ENCODE assay signal across 26 cellular contexts in the genomic region with DNA sequence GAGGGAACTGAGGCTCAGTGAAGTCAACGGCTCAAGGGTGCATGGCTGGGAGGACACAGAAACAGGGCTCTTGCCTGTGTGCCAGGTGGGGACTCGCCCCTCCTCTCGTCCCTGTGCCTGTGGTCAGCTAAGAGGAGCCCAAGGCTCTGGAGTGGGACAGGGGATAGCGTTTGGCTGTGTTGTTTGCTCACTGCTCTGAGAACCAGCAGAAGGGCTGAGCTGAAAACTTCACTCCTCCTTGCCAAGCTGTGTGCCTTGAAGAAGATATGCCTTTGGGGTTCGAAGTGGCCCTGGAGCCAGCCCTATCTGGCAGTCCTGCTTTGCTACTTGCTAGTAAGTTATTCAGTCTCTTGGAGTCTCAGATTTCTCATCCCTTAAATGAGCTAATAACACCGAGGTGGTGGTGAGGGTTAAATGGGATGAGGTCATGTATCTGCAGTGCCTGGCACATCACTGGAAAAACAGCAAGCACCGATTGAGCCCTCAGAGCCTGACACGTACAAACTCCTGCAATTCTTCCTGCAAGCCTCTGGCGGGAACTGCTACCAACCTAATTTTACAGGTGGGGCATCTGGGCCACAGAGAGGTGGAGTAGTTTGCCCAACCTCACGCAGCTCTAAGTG. TPM values are rescaled to one million over a fixed set of nuclear protein-coding genes. Genes with fewer than 3 reads are reported as not detected.
A peak's percentile ranks its signal among the peaks of the same experiment; 100 is the strongest.
DNase-seq lines count a peak whose midpoint lies in the region; ATAC-seq, FAIRE-seq and TF ChIP-seq lines count a peak whose summit lies in the region.
"Had no signal": no experiment of that assay in that cellular context is flagged by ENCODE, and none has a peak within 500 bp of the region (broad histone marks: within the 10 kb centered on the region; RNA-seq: fewer than 3 reads in every experiment).

No MANE protein-coding gene starts in this region.

- H3K36me3 Mint-ChIP-seq in chondrocyte (ENCODE audit: low read depth), result peaks cover 4% of the 10 kb centered on the region
- H3K36me3 Mint-ChIP-seq: CD14-positive monocyte had no signal

- peaks cover 16% of the 10 kb centered on the region for H3F3A ChIP-seq in SK-N-SH (replicated peaks; ENCODE audit: insufficient read depth)

- no peaks in the 10 kb centered on the region for H3K9me2 ChIP-seq in SK-N-SH

- peaks cover 76% of the 10 kb centered on the region for H3K4me1 Mint-ChIP-seq in chondrocyte (ENCODE audit: low read depth)
- H3K4me1 Mint-ChIP-seq: CD14-positive monocyte had no signal

- no peak overlapping the region for H3K9ac ChIP-seq in SK-N-SH
- H3K9ac ChIP-seq: KMS-11 had no signal

- no peaks in the 10 kb centered on the region for H3K27me3 ChIP-seq in SK-N-SH (ENCODE audit: insufficient read depth)
- H3K27me3 ChIP-seq in tibial artery, result no peaks in the 10 kb centered on the region
- H3K27me3 ChIP-seq in gastrocnemius medialis, result peaks cover 14 to 41% (median 36%) of the 10 kb centered on the region in 3 donors

- 20% methylated on average over 7 of the region's 10 CpGs for WGBS in SK-N-SH (ENCODE audit: low lambda C conversion rate)

- peaks cover 3% of the 10 kb centered on the region for H3K9me3 Mint-ChIP-seq in chondrocyte (ENCODE audit: low read depth)

- TF ChIP-seq CTCF in SK-N-SH (IDR thresholded peaks at IDR 0.05) (no peak), chondrocyte (IDR thresholded peaks at IDR 0.05) (no peak), tibial artery (IDR thresholded peaks at IDR 0.05) (no peak), gastrocnemius medialis (IDR thresholded peaks at IDR 0.05 in 4 of 5, conservative IDR thresholded peaks at IDR 0.05 in 1 of 5) (no peak)

- no peak overlapping the region for H3K4me3 ChIP-seq in SK-N-SH (ENCODE audit: low read depth in 2 of 2, low read length in 1 of 2)
- H3K4me3 ChIP-seq in tibial artery, result no peak overlapping the region
- H3K4me3 ChIP-seq in gastrocnemius medialis, result no peak overlapping the region
- H3K4me3 ChIP-seq: HAP-1, Peyer's patch had no signal

- H3K4me1 ChIP-seq in SK-N-SH (ENCODE audit: control insufficient read depth in 1 of 2, insufficient read depth in 2 of 2, low read depth in 1 of 2, low read length in 1 of 2) (peaks cover 2 to 13% of the 10 kb centered on the region in 2 experiments; a peak in 2 of 4 replicates), tibial artery (peaks cover 0 to 94% (median 47%) of the 10 kb centered on the region in 4 donors), gastrocnemius medialis (peaks cover 0 to 4% of the 10 kb centered on the region in 2 donors)
- H3K4me1 ChIP-seq: HAP-1, Peyer's patch had no signal

- no peak for TF ChIP-seq EP300 in SK-N-SH (IDR thresholded peaks at IDR 0.05; ENCODE audit: borderline replicate concordance in 1 of 2, low read depth in 1 of 2, low read length in 1 of 2)

- H3K27me3 Mint-ChIP-seq in chondrocyte (ENCODE audit: low read depth), result no peaks in the 10 kb centered on the region

- DNase-seq in SK-N-SH, result no peak
- peak; percentile 29 for DNase-seq in RCC 7860 (ENCODE audit: low spot score)
- no peak for DNase-seq in chondrocyte (ENCODE audit: low spot score)
- DNase-seq in tibial artery, result peak in 1 of 2 donors; percentile 60
- DNase-seq in DMS79 (lab: John Stamatoyannopoulos, UW), result no peak
- DNase-seq in gastrocnemius medialis, result no peak
- no peak for DNase-seq in frontal cortex (ENCODE audit: low spot score in 2 of 2)
- DNase-seq: AML-193, DMS53, MV-4-11, NCI-H1105 treated with DMSO at 0.1 percent for 48 hours, NCI-H2081, NCI-H2171, NCI-H526, Peyer's patch had no signal

- peaks cover 2% of the 10 kb centered on the region; the same call in 1 of the 2 replicates for H3K79me2 ChIP-seq in SK-N-SH (ENCODE audit: insufficient read depth)

- ATAC-seq in SK-N-SH treated with all-trans-retinoic acid at 6 μM for 48 hours, result 0 out of 3 replicates have a peak, but pooled peaks have one; percentile 11
- no peak for ATAC-seq in gastrocnemius medialis

- no peak for TF ChIP-seq POLR2A in gastrocnemius medialis (IDR thresholded peaks at IDR 0.05)

- CTCF ChIA-PET in SK-N-SH (lab: Yijun Ruan, JAX), result interaction anchor here (0.6 kb wide), 1 partner anchor 28 kb away, joined by 3 read pairs; no protein-coding TSS in a partner anchor

- FAIRE-seq in RCC 7860 (lab: Jason Lieb, UNC) (no peak), frontal cortex (lab: Jason Lieb, UNC) (no peak)
- FAIRE-seq: D721Med, GM12891 had no signal

- H3K36me3 ChIP-seq in SK-N-SH (replicated peaks in 1 of 2; ENCODE audit: control insufficient read depth in 1 of 2, insufficient read depth in 2 of 2, low read length in 1 of 2) (no peaks in the 10 kb centered on the region), tibial artery (no peaks in the 10 kb centered on the region), gastrocnemius medialis (no peaks in the 10 kb centered on the region)
- H3K36me3 ChIP-seq: HAP-1, Peyer's patch had no signal

- no peak overlapping the region for H2AFZ ChIP-seq in SK-N-SH (ENCODE audit: low read depth)

- H4K20me1 ChIP-seq in SK-N-SH (ENCODE audit: insufficient read depth), result no peaks in the 10 kb centered on the region

- H3K27ac ChIP-seq in SK-N-SH (ENCODE audit: low read depth in 2 of 2, low read length in 1 of 2) (no peak overlapping the region; a peak in 1 of 4 replicates), tibial artery (peak overlapping the region; percentile 72 to 80), gastrocnemius medialis (no peak overlapping the region)
- H3K27ac ChIP-seq: 22Rv1, HL-60, KMS-11, Peyer's patch had no signal

- intact Hi-C loops in tibial artery (cut with DNase I; ENCODE audit: low total_unique reads), result no loop called here
- intact Hi-C loops in gastrocnemius medialis (cut with DNase I; ENCODE audit: low total_unique reads), result no loop called here

- TF ChIP-seq RAD21 in SK-N-SH (IDR thresholded peaks at IDR 0.05; ENCODE audit: low read length), result no peak

- H3K4me2 ChIP-seq in SK-N-SH, result no peak overlapping the region; the same call in 1 of the 2 replicates
- H3K4me2 ChIP-seq: KMS-11 had no signal

- no peak overlapping the region for H3K4me3 Mint-ChIP-seq in chondrocyte (ENCODE audit: unreplicated experiment)
- H3K4me3 Mint-ChIP-seq: CD14-positive monocyte had no signal

- POLR2A ChIA-PET in SK-N-SH (lab: Yijun Ruan, JAX), result no interaction called here

- H3K9me3 ChIP-seq in SK-N-SH (no peaks in the 10 kb centered on the region), tibial artery (no peaks in the 10 kb centered on the region), gastrocnemius medialis (no peaks in the 10 kb centered on the region)
- H3K9me3 ChIP-seq: HAP-1, Peyer's patch had no signal

- in situ Hi-C loops in gastrocnemius medialis (cut with MboI; ENCODE audit: low sequenced_read_pairs in 4 of 4), result loop anchor here in 2 of 4 donors (25.0 kb wide), 1 partner anchor 166 kb away; no protein-coding TSS in a partner anchor

- H3K27ac Mint-ChIP-seq in chondrocyte (ENCODE audit: unreplicated experiment), result peak overlapping the region; percentile 72

TF ChIP-seq in SK-N-SH treated with all-trans-retinoic acid at 6 μM for 48 hours, 23 proteins besides CTCF, POLR2A, EP300 and RAD21 (continues in another document):
- TF ChIP-seq TCF4 (CRISPR knock-in tag; IDR thresholded peaks at IDR 0.05; ENCODE audit: borderline replicate concordance) (no peak), PPARA (CRISPR knock-in tag; IDR thresholded peaks at IDR 0.05; ENCODE audit: borderline replicate concordance) (no peak), RARB (CRISPR knock-in tag; IDR thresholded peaks at IDR 0.05) (no peak), ZFP30 (CRISPR knock-in tag; IDR thresholded peaks at IDR 0.05) (no peak), ZNF8 (CRISPR knock-in tag; IDR thresholded peaks at IDR 0.05) (no peak), OSR1 (CRISPR knock-in tag; IDR thresholded peaks at IDR 0.05) (no peak), ZC3H10 (CRISPR knock-in tag; IDR thresholded peaks at IDR 0.05) (no peak)

TF ChIP-seq in SK-N-SH, 30 proteins besides CTCF, POLR2A, EP300 and RAD21 (continues in another document):
- no peak for TF ChIP-seq TAF1 (IDR thresholded peaks at IDR 0.05; ENCODE audit: borderline replicate concordance, low read depth, low read length)
- no peak for TF ChIP-seq SIN3A (IDR thresholded peaks at IDR 0.05; ENCODE audit: borderline replicate concordance, low read depth, low read length)
- no peak for TF ChIP-seq RFX5 (IDR thresholded peaks at IDR 0.05; ENCODE audit: low read length)
- no peak for TF ChIP-seq FOXM1 (IDR thresholded peaks at IDR 0.05; ENCODE audit: low read depth)
- no peak for TF ChIP-seq NRF1 (IDR thresholded peaks at IDR 0.05; ENCODE audit: low read depth, low read length)
- no peak for TF ChIP-seq EZH2phosphoT487 (IDR thresholded peaks at IDR 0.05; ENCODE audit: borderline replicate concordance, low read depth)
- TF ChIP-seq, protein P1, sequence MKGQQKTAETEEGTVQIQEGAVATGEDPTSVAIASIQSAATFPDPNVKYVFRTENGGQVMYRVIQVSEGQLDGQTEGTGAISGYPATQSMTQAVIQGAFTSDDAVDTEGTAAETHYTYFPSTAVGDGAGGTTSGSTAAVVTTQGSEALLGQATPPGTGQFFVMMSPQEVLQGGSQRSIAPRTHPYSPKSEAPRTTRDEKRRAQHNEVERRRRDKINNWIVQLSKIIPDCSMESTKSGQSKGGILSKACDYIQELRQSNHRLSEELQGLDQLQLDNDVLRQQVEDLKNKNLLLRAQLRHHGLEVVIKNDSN (IDR thresholded peaks at IDR 0.05; ENCODE audit: borderline replicate concordance, low read depth), result no peak

RNA-seq across cellular contexts. Expression of a gene that starts 17.7 kb away (rescaled TPM):
- 2.5 and 2.8 TPM in 2 replicates for polyA plus RNA-seq in SK-N-SH (2012; rRNA removed)
- 1.7 and 2.3 TPM in 2 replicates for polyA plus RNA-seq in SK-N-SH (2012; cell fraction: cytosol; rRNA removed)
- polyA plus RNA-seq in SK-N-SH (2012; cell fraction: nucleus; rRNA removed), result 5.7 and 15.3 TPM in 2 replicates
- 7.7 to 10.1 TPM (median 8.1 TPM) in 3 replicates for total RNA-seq in chondrocyte
- total RNA-seq in gastrocnemius medialis, result 1 to 10 TPM; 2.0 to 5.9 (median 3.3) TPM
- 0.82 TPM for total RNA-seq in frontal cortex
- total RNA-seq: SK-MEL-5 had no signal
- polyA plus RNA-seq: CD14-positive monocyte had no signal

RNA-seq across cellular contexts. Expression of a gene that starts 29.5 kb away (rescaled TPM):
- polyA plus RNA-seq in SK-N-SH (2012; rRNA removed), result 0.37 and 1.3 TPM in 2 replicates
- polyA plus RNA-seq in SK-N-SH (2012; cell fraction: cytosol; rRNA removed), result 1.1 TPM in 2 replicates
- 2.0 TPM in 2 replicates for polyA plus RNA-seq in SK-N-SH (2012; cell fraction: nucleus; rRNA removed)
- total RNA-seq in chondrocyte (70.4 to 84.2 TPM (median 77.8 TPM) in 3 replicates), gastrocnemius medialis (1 to 10 TPM in 1 of 4 donors, under 1 TPM in 3; 0.17 to 1.0 (median 0.29) TPM), frontal cortex (0.41 TPM)
- total RNA-seq: HT-29, OCI-LY7, SK-MEL-5 had no signal
- polyA plus RNA-seq: CD14-positive monocyte had no signal

RNA-seq across cellular contexts. Expression of a gene that starts 41.1 kb away (rescaled TPM):
- polyA plus RNA-seq in SK-N-SH (2012; rRNA removed), result 15.6 and 18.7 TPM in 2 replicates
- 5.6 and 8.7 TPM in 2 replicates for polyA plus RNA-seq in SK-N-SH (2012; cell fraction: cytosol; rRNA removed)
- 61.2 and 70.2 TPM in 2 replicates for polyA plus RNA-seq in SK-N-SH (2012; cell fraction: nucleus; rRNA removed)
- total RNA-seq in chondrocyte (8.1 to 13.2 TPM (median 8.5 TPM) in 3 replicates), gastrocnemius medialis (10 to 100 TPM; 10.9 to 31.2 (median 16.0) TPM), frontal cortex (11.8 TPM)

Comparison
In these comparisons a context has a peak if more than half of its experiments do, and no peak if none do; other contexts are left out.
1. H3K27ac ChIP-seq: peak in tibial artery (2 of 2); none in SK-N-SH (0 of 2) and gastrocnemius medialis (0 of 4).
2. RNA of a gene that starts 29.5 kb away (total RNA-seq): 70.4 to 84.2 TPM in chondrocyte; 0.41 TPM in frontal cortex (single experiment) and 0.17 to 1.0 TPM in gastrocnemius medialis; every median in the first group is over 10 times any median in the second.